7 cellular contexts compared by ENCODE assay signal in genomic region chr7:84196007-84196551, GRCh38. TPM values are rescaled to one million over a fixed set of nuclear protein-coding genes. Genes with fewer than 3 reads are reported as not detected.
DNase-seq lines count a peak whose midpoint lies in the region; ATAC-seq, FAIRE-seq and TF ChIP-seq lines count a peak whose summit lies in the region.

No MANE protein-coding gene starts in this region.

- no peaks in the 10 kb centered on the region for H3K36me3 Mint-ChIP-seq in activated T-helper 1 cell treated with anti-CD3 and anti-CD28 coated beads, Interleukin-12 subunit alpha, Interleukin-12 subunit beta, Interleukin-2, Interleukin-4 antibody, amounts not matched to agents 30 ng/mL and 10 ng/mL and 1 ng/mL, durations not matched to agents 14 hours and 24 hours and 36 hours (ENCODE audit: low read depth)

- H3K4me1 ChIP-seq in hepatocyte (ENCODE audit: insufficient read depth) = peaks cover 8% of the 10 kb centered on the region
- H3K4me1 ChIP-seq in spleen = peaks cover 0 to 13% (median 3%) of the 10 kb centered on the region in 6 donors
- no peaks in the 10 kb centered on the region for H3K4me1 ChIP-seq in kidney (ENCODE audit: control insufficient read depth in 1 of 2, insufficient read depth in 1 of 2, low read depth in 1 of 2, low read length in 2 of 2)

- DNase-seq in HFF-Myc (ENCODE audit: extremely low read depth, low read depth) (no peak), hepatocyte (ENCODE audit: low spot score) (peak; percentile 31), spleen (no peak), kidney (no peak)
- no peak for DNase-seq in activated T-helper 1 cell treated with anti-CD3 and anti-CD28 coated beads, Interleukin-12 subunit alpha, Interleukin-12 subunit beta, Interleukin-2, Interleukin-4 antibody, amounts not matched to agents 30 ng/mL and 10 ng/mL and 1 ng/mL, durations not matched to agents 14 hours and 24 hours and 36 hours (ENCODE audit: low spot score)

- 9% methylated on average over 4 of the region's 4 CpGs for WGBS in hepatocyte (ENCODE audit: low lambda C conversion rate, missing lambda C conversion rate)
- 48 to 69% (median 56%) methylated on average over 4 of the region's 4 CpGs for WGBS in spleen, 5 donors

- no peaks in the 10 kb centered on the region for H3K9me3 Mint-ChIP-seq in activated T-helper 1 cell treated with anti-CD3 and anti-CD28 coated beads, Interleukin-12 subunit alpha, Interleukin-12 subunit beta, Interleukin-2, Interleukin-4 antibody, amounts not matched to agents 30 ng/mL and 10 ng/mL and 1 ng/mL, durations not matched to agents 14 hours and 24 hours and 36 hours

- H3K27ac Mint-ChIP-seq in activated T-helper 1 cell treated with anti-CD3 and anti-CD28 coated beads, Interleukin-12 subunit alpha, Interleukin-12 subunit beta, Interleukin-2, Interleukin-4 antibody, amounts not matched to agents 30 ng/mL and 10 ng/mL and 1 ng/mL, durations not matched to agents 14 hours and 24 hours and 36 hours = no peak overlapping the region

- peak overlapping the region; percentile 76 for H3K4me2 ChIP-seq in hepatocyte

- H3K36me3 ChIP-seq in hepatocyte (replicated peaks; ENCODE audit: insufficient read depth, low read depth) (no peaks in the 10 kb centered on the region), spleen (no peaks in the 10 kb centered on the region), kidney (ENCODE audit: control insufficient read depth in 1 of 2, insufficient read depth in 2 of 2, low read length in 2 of 2) (no peaks in the 10 kb centered on the region)

- intact Hi-C loops in activated T-helper 1 cell treated with anti-CD3 and anti-CD28 coated beads, Interleukin-12 subunit alpha, Interleukin-12 subunit beta, Interleukin-2, Interleukin-4 antibody, amounts not matched to agents 30 ng/mL and 10 ng/mL and 1 ng/mL, durations not matched to agents 14 hours and 24 hours and 36 hours (cut with micrococcal nuclease) = no loop called here
- intact Hi-C loops in spleen (cut with DNase I; ENCODE audit: low total_unique reads) (no loop called here), kidney (cut with DNase I) (no loop called here)

- TF ChIP-seq CTCF in HFF-Myc (IDR thresholded peaks at IDR 0.05; ENCODE audit: low read depth, low read length, missing control alignments) (no peak), hepatocyte (IDR thresholded peaks at IDR 0.05; ENCODE audit: poor library complexity) (no peak), spleen (IDR thresholded peaks at IDR 0.05 in 8 of 11, conservative IDR thresholded peaks at IDR 0.05 in 3 of 11) (peak in 2 of 11 experiments; percentile 20 to 27), kidney (IDR thresholded peaks at IDR 0.05; ENCODE audit: borderline replicate concordance, extremely low read depth, insufficient read depth) (no peak)

- peak overlapping the region; percentile 85 for H3K27ac ChIP-seq in hepatocyte
- H3K27ac ChIP-seq in spleen = peak overlapping the region in 7 of 8 donors; percentile 43 to 74 (median 68)
- H3K27ac ChIP-seq in kidney (ENCODE audit: low read depth in 2 of 2, low read length in 2 of 2) = no peak overlapping the region

- H3K9ac ChIP-seq in kidney (ENCODE audit: low read length in 2 of 2) = no peak overlapping the region

- no peak for TF ChIP-seq POLR2A in spleen (IDR thresholded peaks at IDR 0.05)

- peaks cover 11% of the 10 kb centered on the region for H3K27me3 Mint-ChIP-seq in activated T-helper 1 cell treated with anti-CD3 and anti-CD28 coated beads, Interleukin-12 subunit alpha, Interleukin-12 subunit beta, Interleukin-2, Interleukin-4 antibody, amounts not matched to agents 30 ng/mL and 10 ng/mL and 1 ng/mL, durations not matched to agents 14 hours and 24 hours and 36 hours (ENCODE audit: insufficient read depth)

- H3K79me2 ChIP-seq in hepatocyte = peaks cover 34% of the 10 kb centered on the region

- H2AFZ ChIP-seq in hepatocyte = peak overlapping the region; percentile 68

- H3K9me3 ChIP-seq in hepatocyte (ENCODE audit: low read depth) (no peaks in the 10 kb centered on the region), spleen (no peaks in the 10 kb centered on the region), kidney (ENCODE audit: control insufficient read depth in 1 of 2, low read length in 2 of 2) (no peaks in the 10 kb centered on the region)

- peaks cover 39% of the 10 kb centered on the region for H3K4me1 Mint-ChIP-seq in activated T-helper 1 cell treated with anti-CD3 and anti-CD28 coated beads, Interleukin-12 subunit alpha, Interleukin-12 subunit beta, Interleukin-2, Interleukin-4 antibody, amounts not matched to agents 30 ng/mL and 10 ng/mL and 1 ng/mL, durations not matched to agents 14 hours and 24 hours and 36 hours (ENCODE audit: low read depth)

- H3K9me2 ChIP-seq in hepatocyte (replicated peaks; ENCODE audit: insufficient read depth) = no peaks in the 10 kb centered on the region

- H3K4me3 ChIP-seq in HFF-Myc (replicated peaks; ENCODE audit: low read depth, low read length) = peak overlapping the region; percentile 8; the same call in 1 of the 2 replicates
- H3K4me3 ChIP-seq in hepatocyte = no peak overlapping the region
- H3K4me3 ChIP-seq in spleen = peak overlapping the region in 3 of 8 donors; percentile 42 to 67 (median 46)
- no peak overlapping the region for H3K4me3 ChIP-seq in kidney (ENCODE audit: low read length in 2 of 2)

- H3K27me3 ChIP-seq in hepatocyte (no peaks in the 10 kb centered on the region), spleen (replicated peaks in 1 of 7) (no peaks in the 10 kb centered on the region)

- no peak for FAIRE-seq in kidney (lab: Jason Lieb, UNC)

- peak overlapping the region; percentile 6 for H3K4me3 Mint-ChIP-seq in activated T-helper 1 cell treated with anti-CD3 and anti-CD28 coated beads, Interleukin-12 subunit alpha, Interleukin-12 subunit beta, Interleukin-2, Interleukin-4 antibody, amounts not matched to agents 30 ng/mL and 10 ng/mL and 1 ng/mL, durations not matched to agents 14 hours and 24 hours and 36 hours

- H4K20me1 ChIP-seq in hepatocyte (ENCODE audit: insufficient read depth, poor library complexity, severe bottlenecking) = no peaks in the 10 kb centered on the region

- no peak for ATAC-seq in HG03097 (IDR thresholded peaks at IDR 0.05; ENCODE audit: low FRiP score, unreplicated experiment)
- ATAC-seq in HG03095 (IDR thresholded peaks at IDR 0.05; ENCODE audit: unreplicated experiment) = no peak

RNA-seq across cellular contexts. Expression of gene SEMA3A, which starts 1.5 kb away (rescaled TPM):
- total RNA-seq in activated T-helper 1 cell treated with anti-CD3 and anti-CD28 coated beads, Interleukin-12 subunit alpha, Interleukin-12 subunit beta, Interleukin-2, Interleukin-4 antibody, amounts not matched to agents 30 ng/mL and 10 ng/mL and 1 ng/mL, durations not matched to agents 14 hours and 24 hours and 36 hours = 0.34 TPM in 1 of 2 replicates, not detected in the other
- total RNA-seq in hepatocyte (64.6 and 72.3 TPM in 2 replicates), spleen (10 to 100 TPM; 12.6 to 48.5 (median 37.0) TPM), kidney (10.7 TPM)
- polyA plus RNA-seq in hepatocyte (19.3 and 20.2 TPM in 2 replicates), spleen (1 to 10 TPM; 1.1 to 1.2 (median 1.2) TPM), kidney (ENCODE audit: insufficient read depth, low read depth, low replicate concordance) (0.34 TPM)

Comparison
In these comparisons a context has a peak if more than half of its experiments do, and no peak if none do; other contexts are left out.
1. H3K27ac ChIP-seq: peak in hepatocyte (single experiment) and spleen (7 of 8); none in kidney (0 of 2).